ENCODE assay signal across 15 cellular contexts in genomic region chr10:58796834-58797233, GRCh38.
"Had no signal": no experiment of that assay in that cellular context is flagged by ENCODE, and none has a peak within 500 bp of the region (broad histone marks: within the 10 kb centered on the region; RNA-seq: fewer than 3 reads in every experiment).

No MANE protein-coding gene starts in this region.

- H3K4me1 Mint-ChIP-seq: activated naive CD4-positive, alpha-beta T cell treated with anti-CD3 and anti-CD28 coated beads, Interleukin-2, amount 10 ng/mL, durations not matched to agents 7 days and 5 days; activated T-helper 17 cell treated with anti-CD3 and anti-CD28 coated beads, Interleukin-2, amount 50 U/mL, for 72 hours had no signal

- H3K9me3 ChIP-seq: heart left ventricle, left ventricle myocardium inferior, psoas muscle, right lobe of liver, spleen, upper lobe of right lung had no signal

- ATAC-seq: activated T-helper 17 cell treated with anti-CD3 and anti-CD28 coated beads, Interleukin-2, amount 50 U/mL, for 72 hours; heart left ventricle; right lobe of liver; upper lobe of right lung had no signal

- H3K4me3 ChIP-seq: heart left ventricle, left ventricle myocardium inferior, psoas muscle, right lobe of liver, spleen, upper lobe of right lung had no signal

- H3K27ac Mint-ChIP-seq: activated naive CD4-positive, alpha-beta T cell treated with anti-CD3 and anti-CD28 coated beads, Interleukin-2, amount 10 ng/mL, durations not matched to agents 7 days and 5 days; activated T-helper 17 cell treated with anti-CD3 and anti-CD28 coated beads, Interleukin-2, amount 50 U/mL, for 72 hours; T-helper 1 cell treated with Interleukin-12 subunit alpha and Interleukin-12 subunit beta and Interleukin-4 antibody, amounts not matched to agents 30 μg/mL and 1 μg/mL, for 36 hours had no signal

- H3K36me3 ChIP-seq: left ventricle myocardium inferior, right lobe of liver, spleen, upper lobe of right lung had no signal

- DNase-seq: activated CD4-positive, alpha-beta T cell treated with anti-CD3 and anti-CD28 coated beads, Interleukin-2, amount 50 U/mL, for 1 hour; activated naive CD4-positive, alpha-beta T cell treated with anti-CD3 and anti-CD28 coated beads, Interleukin-2, amount 10 ng/mL, durations not matched to agents 7 days and 5 days; activated T-cell treated with anti-CD3 and anti-CD28 coated beads for 4 hours; dermis blood vessel endothelial cell; foreskin melanocyte; heart left ventricle; left ventricle myocardium inferior; psoas muscle; right lobe of liver; spleen; stimulated activated CD4-positive, alpha-beta T cell treated with anti-CD3 and anti-CD28 coated beads, Interleukin-1b, Interleukin-23, amount 100 ng/mL, for 48 hours; stimulated activated naive CD4-positive, alpha-beta T cell; upper lobe of right lung had no signal

- H3K27me3 ChIP-seq: heart left ventricle, right lobe of liver, spleen, upper lobe of right lung had no signal

- H3K27ac ChIP-seq: heart left ventricle, left ventricle myocardium inferior, psoas muscle, right lobe of liver, spleen, upper lobe of right lung had no signal

- H3K36me3 Mint-ChIP-seq: activated naive CD4-positive, alpha-beta T cell treated with anti-CD3 and anti-CD28 coated beads, Interleukin-2, amount 10 ng/mL, durations not matched to agents 7 days and 5 days had no signal

- H3K4me3 Mint-ChIP-seq: activated naive CD4-positive, alpha-beta T cell treated with anti-CD3 and anti-CD28 coated beads, Interleukin-2, amount 10 ng/mL, durations not matched to agents 7 days and 5 days; activated T-helper 17 cell treated with anti-CD3 and anti-CD28 coated beads, Interleukin-2, amount 50 U/mL, for 72 hours; T-helper 1 cell treated with Interleukin-12 subunit alpha and Interleukin-12 subunit beta and Interleukin-4 antibody, amounts not matched to agents 30 μg/mL and 1 μg/mL, for 36 hours had no signal

- H3K4me1 ChIP-seq: psoas muscle, spleen, upper lobe of right lung had no signal

- H3K9me3 Mint-ChIP-seq: activated naive CD4-positive, alpha-beta T cell treated with anti-CD3 and anti-CD28 coated beads, Interleukin-2, amount 10 ng/mL, durations not matched to agents 7 days and 5 days; activated T-helper 17 cell treated with anti-CD3 and anti-CD28 coated beads, Interleukin-2, amount 50 U/mL, for 72 hours; T-helper 1 cell treated with Interleukin-12 subunit alpha and Interleukin-12 subunit beta and Interleukin-4 antibody, amounts not matched to agents 30 μg/mL and 1 μg/mL, for 36 hours had no signal

- H3K27me3 Mint-ChIP-seq: activated naive CD4-positive, alpha-beta T cell treated with anti-CD3 and anti-CD28 coated beads, Interleukin-2, amount 10 ng/mL, durations not matched to agents 7 days and 5 days had no signal
